8 cellular contexts compared by ENCODE assay signal in the genomic region with DNA sequence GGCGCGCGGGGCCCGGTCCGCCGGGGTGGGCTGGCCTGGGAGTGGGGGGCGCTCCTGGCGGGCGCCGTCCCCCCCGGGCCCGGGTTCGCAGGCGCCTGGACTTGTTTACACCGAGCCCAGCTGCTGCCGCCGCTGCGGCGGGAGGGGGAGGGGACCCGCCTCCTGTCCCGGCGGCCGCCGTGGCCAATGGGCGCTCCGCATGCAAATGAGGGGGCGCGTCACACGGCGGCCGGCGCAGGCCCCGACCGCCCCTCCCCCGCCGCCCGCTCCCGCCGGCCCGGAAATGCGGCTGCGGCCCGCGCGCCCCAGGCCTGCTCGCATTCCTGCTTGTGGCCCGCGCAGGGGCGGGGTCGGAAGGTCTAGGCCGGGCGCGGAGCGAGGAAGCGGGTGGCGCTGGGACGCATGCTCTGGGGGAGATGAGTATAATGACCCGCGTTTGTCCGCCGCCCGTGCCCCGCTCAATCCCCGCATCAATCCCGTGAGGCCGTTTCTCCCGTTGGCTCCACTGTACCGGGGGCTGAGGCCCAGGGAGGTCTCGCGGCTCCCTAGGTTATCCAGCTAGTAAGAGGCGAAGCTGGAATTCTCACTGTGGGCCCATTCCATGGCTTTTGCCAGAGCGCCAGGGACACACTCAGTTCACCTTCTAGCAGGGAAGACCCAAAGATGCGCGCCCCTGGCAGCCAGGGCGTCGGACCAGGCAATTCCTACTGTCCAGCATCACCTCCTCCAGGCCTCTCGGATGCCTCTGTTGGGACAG. TPM values are rescaled to one million over a fixed set of nuclear protein-coding genes. Genes with fewer than 3 reads are reported as not detected.
DNase-seq lines count a peak whose midpoint lies in the region; ATAC-seq and TF ChIP-seq lines count a peak whose summit lies in the region.

TSS of gene YPEL3 (minus strand) at position 109 of the 757 bp plus-strand sequence. CDS start 731 bp downstream, outside the sequence.

- peaks cover 7 to 49% (median 39%) of the 10 kb centered on the region in 9 donors for H3K4me1 ChIP-seq in heart right ventricle
- H3K4me1 ChIP-seq in tibial nerve = peaks cover 0 to 41% (median 26%) of the 10 kb centered on the region in 4 donors

- TF ChIP-seq EP300 in tibial nerve (IDR thresholded peaks at IDR 0.05) = peak in 1 of 2 donors; percentile 78

- WGBS in heart right ventricle, 2 donors = 9 to 14% methylated on average over 48 to 77 of the region's 77 CpGs
- WGBS in tibial nerve, 2 donors = 23 to 35% methylated on average over 18 to 26 of the region's 77 CpGs

- H3K36me3 ChIP-seq in heart right ventricle (peaks cover 0 to 23% (median 13%) of the 10 kb centered on the region in 9 donors), tibial nerve (peaks cover 5 to 23% (median 5%) of the 10 kb centered on the region in 3 donors)

- ATAC-seq in GM21717 (IDR thresholded peaks at IDR 0.05; ENCODE audit: unreplicated experiment) (peak; percentile 33), heart right ventricle (peak; percentile 55 to 81 (median 72))

- H3K27me3 ChIP-seq in heart right ventricle = no peaks in the 10 kb centered on the region
- H3K27me3 ChIP-seq in tibial nerve = no peaks in the 10 kb centered on the region

- H3K9me3 ChIP-seq in heart right ventricle = peaks cover 0 to 40% (median 9%) of the 10 kb centered on the region in 11 donors
- H3K9me3 ChIP-seq in tibial nerve = peaks cover 0 to 23% (median 0%) of the 10 kb centered on the region in 4 donors

- TF ChIP-seq CTCF in heart right ventricle (IDR thresholded peaks at IDR 0.05) (no peak), tibial nerve (IDR thresholded peaks at IDR 0.05) (peak in 2 of 5 experiments; percentile 10 to 24)

- peak within 1 kb of the TSS; percentile 62 to 93 (median 76) for H3K4me3 ChIP-seq in heart right ventricle
- H3K4me3 ChIP-seq in tibial nerve = peak within 1 kb of the TSS; percentile 67 to 93 (median 82)

- peak; percentile 60 to 92 for TF ChIP-seq POLR2A in tibial nerve (IDR thresholded peaks at IDR 0.05)

- intact Hi-C loops in T-helper 2 cell treated with Interferon-gamma antibody and Interleukin-4, amounts not matched to agents 100 ng/mL and 5 ng/mL, for 36 hours (cut with micrococcal nuclease) = loop anchor here (1.0 kb wide), 1 partner anchor 31 kb away; the partner anchor contains the start of gene ALDOA
- intact Hi-C loops in heart right ventricle (cut with DNase I) = loop anchor here in 6 of 10 donors (2.0 to 10.0 kb wide), 6 partner anchors 27 to 311 kb away; partner anchors contain the start of genes ZNF771 (in 5 of the 6) and MAPK3 (in 1 of the 6)
- intact Hi-C loops in posterior vena cava (cut with DNase I) = loop anchor here in 1 of 2 donors (5.0 kb wide), 1 partner anchor 804 kb away; no protein-coding TSS in a partner anchor

- DNase-seq in COLO829 (ENCODE audit: low spot score) (peak; percentile 88), NCI-H1092 (lab: John Stamatoyannopoulos, UW) (peak; percentile 68), amygdala (lab: John Stamatoyannopoulos, UW) (peak; percentile 29 to 96 (median 84)), heart right ventricle (peak; percentile 92 to 95), posterior vena cava (ENCODE audit: low spot score) (peak; percentile 98), tibial nerve (ENCODE audit: low spot score in 2 of 2) (peak; percentile 79 to 89)

- H3K27ac ChIP-seq in heart right ventricle (peak within 1 kb of the TSS; percentile 80 to 97 (median 92)), tibial nerve (peak within 1 kb of the TSS; percentile 90 to 97 (median 96))

RNA-seq across cellular contexts. Expression of gene YPEL3, which starts in this region (rescaled TPM):
- total RNA-seq in T-helper 2 cell treated with Interferon-gamma antibody and Interleukin-4, amounts not matched to agents 100 ng/mL and 5 ng/mL, for 36 hours = 30.6 and 32.8 TPM in 2 replicates
- total RNA-seq in heart right ventricle (100 to 1,000 TPM in 1 of 10 donors, 10 to 100 TPM in 9; 31.5 to 117 (median 42.6) TPM), posterior vena cava (10 to 100 TPM; 26.1 to 31.4 TPM), tibial nerve (100 to 1,000 TPM in 2 of 4 donors, 10 to 100 TPM in 2; 81.9 to 197 (median 122) TPM)
- polyA plus RNA-seq in heart right ventricle = 100 to 1,000 TPM in 1 of 2 donors, 10 to 100 TPM in 1; 75.5 to 203 TPM

Comparison
In these comparisons a context has a peak if more than half of its experiments do, and no peak if none do; other contexts are left out.
1. Peak in every context shown above with its lines: DNase-seq, ATAC-seq, H3K4me3 ChIP-seq and H3K27ac ChIP-seq.